Comparison of ENCODE assay signal across 13 cellular contexts in genomic region chr22:45105281-45105700, GRCh38. TPM values are rescaled to one million over a fixed set of nuclear protein-coding genes. Genes with fewer than 3 reads are reported as not detected.
DNase-seq lines count a peak whose midpoint lies in the region; ATAC-seq, FAIRE-seq and TF ChIP-seq lines count a peak whose summit lies in the region.
"Had no signal": no experiment of that assay in that cellular context is flagged by ENCODE, and none has a peak within 500 bp of the region (broad histone marks: within the 10 kb centered on the region; RNA-seq: fewer than 3 reads in every experiment).

No MANE protein-coding gene starts in this region.

- no peak for ATAC-seq in left cardiac atrium
- no peak for ATAC-seq in HG03280 (IDR thresholded peaks at IDR 0.05; ENCODE audit: unreplicated experiment)
- ATAC-seq: body of pancreas, gastrocnemius medialis had no signal

- peak; percentile 23 for FAIRE-seq in astrocyte (lab: Jason Lieb, UNC)

- CTCF ChIA-PET in OCI-LY7 (lab: Charles Lee; ENCODE audit: unreplicated experiment), result no interaction called here

- H3K79me2 ChIP-seq in astrocyte (ENCODE audit: insufficient read depth, low read length) (no peaks in the 10 kb centered on the region), OCI-LY7 (ENCODE audit: insufficient read depth, low read depth, low read length) (no peaks in the 10 kb centered on the region)

- no peaks in the 10 kb centered on the region for H3K4me1 Mint-ChIP-seq in astrocyte (ENCODE audit: low read depth, unreplicated experiment)

- H3K4me2 ChIP-seq in astrocyte (ENCODE audit: low read length), result peak overlapping the region; percentile 80
- no peak overlapping the region for H3K4me2 ChIP-seq in OCI-LY7 (ENCODE audit: low read length)

- intact Hi-C loops in posterior vena cava (cut with DNase I) (no loop called here), OCI-LY7 (cut with micrococcal nuclease; ENCODE audit: unreplicated experiment) (no loop called here), left ventricle myocardium inferior (cut with micrococcal nuclease) (no loop called here), left cardiac atrium (cut with DNase I) (no loop called here)

- no peak overlapping the region for H3K27ac Mint-ChIP-seq in astrocyte (ENCODE audit: unreplicated experiment)

- H4K20me1 ChIP-seq in astrocyte (ENCODE audit: insufficient read depth, low read length), result no peaks in the 10 kb centered on the region
- H4K20me1 ChIP-seq in OCI-LY7 (ENCODE audit: insufficient read depth, low read length), result no peaks in the 10 kb centered on the region

- H3K4me1 ChIP-seq in astrocyte (ENCODE audit: insufficient read depth, low read length) (peaks cover 7% of the 10 kb centered on the region), OCI-LY7 (ENCODE audit: insufficient read depth, low read length, poor library complexity, severe bottlenecking) (peaks cover 6% of the 10 kb centered on the region), left ventricle myocardium inferior (no peaks in the 10 kb centered on the region)
- H3K4me1 ChIP-seq: body of pancreas, gastrocnemius medialis, right atrium auricular region had no signal

- H3K9me2 ChIP-seq in OCI-LY7 (ENCODE audit: insufficient read depth, low read length), result no peaks in the 10 kb centered on the region

- no TSS peak for BruUV-seq in OCI-LY7 (replicated peaks; lab: Mats Ljungman, UMichigan)

- peak overlapping the region; percentile 69 for H3K9ac ChIP-seq in astrocyte (ENCODE audit: low read length)

- peaks cover 40% of the 10 kb centered on the region for H3K27me3 Mint-ChIP-seq in astrocyte (ENCODE audit: low read depth, unreplicated experiment)

- H3K9me3 Mint-ChIP-seq in astrocyte (ENCODE audit: unreplicated experiment), result peaks cover 2% of the 10 kb centered on the region

- H3K4me3 ChIP-seq in astrocyte (ENCODE audit: insufficient read depth, low read depth, low read length), result peak overlapping the region; percentile 48
- H3K4me3 ChIP-seq in OCI-LY7 (ENCODE audit: low read depth, low read length, poor library complexity, severe bottlenecking), result no peak overlapping the region
- H3K4me3 ChIP-seq in left ventricle myocardium inferior, result no peak overlapping the region
- H3K4me3 ChIP-seq: body of pancreas, gastrocnemius medialis, right atrium auricular region had no signal

- H3K27me3 ChIP-seq in astrocyte (ENCODE audit: insufficient read depth, low read length), result no peaks in the 10 kb centered on the region
- peaks cover 73% of the 10 kb centered on the region for H3K27me3 ChIP-seq in left ventricle myocardium inferior (ENCODE audit: low read depth)
- H3K27me3 ChIP-seq: body of pancreas, right atrium auricular region had no signal

- H2AFZ ChIP-seq in astrocyte (ENCODE audit: low read depth, low read length), result peak overlapping the region; percentile 19
- H2AFZ ChIP-seq in OCI-LY7 (ENCODE audit: low read length), result no peak overlapping the region

- no peaks in the 10 kb centered on the region for H3K9me3 ChIP-seq in astrocyte (ENCODE audit: insufficient read depth, low read depth, low read length)
- no peaks in the 10 kb centered on the region for H3K9me3 ChIP-seq in OCI-LY7 (ENCODE audit: low read length)
- H3K9me3 ChIP-seq in left ventricle myocardium inferior (replicated peaks), result no peaks in the 10 kb centered on the region
- H3K9me3 ChIP-seq: body of pancreas, gastrocnemius medialis, right atrium auricular region had no signal

- POLR2A ChIA-PET in OCI-LY7 (lab: Charles Lee), result no interaction called here

- H3K4me3 Mint-ChIP-seq in astrocyte (ENCODE audit: unreplicated experiment), result no peak overlapping the region

- H3K36me3 Mint-ChIP-seq in astrocyte (ENCODE audit: low read depth, unreplicated experiment), result no peaks in the 10 kb centered on the region

- H3K27ac ChIP-seq in astrocyte (ENCODE audit: low read depth, low read length) (peak overlapping the region; percentile 79), OCI-LY7 (ENCODE audit: low read depth, low read length, poor library complexity, severe bottlenecking) (no peak overlapping the region), left ventricle myocardium inferior (replicated peaks) (no peak overlapping the region)
- H3K27ac ChIP-seq: body of pancreas, gastrocnemius medialis, right atrium auricular region had no signal

- H3K36me3 ChIP-seq in astrocyte (ENCODE audit: insufficient read depth, low read length) (no peaks in the 10 kb centered on the region), OCI-LY7 (ENCODE audit: insufficient read depth, low read length) (no peaks in the 10 kb centered on the region), left ventricle myocardium inferior (no peaks in the 10 kb centered on the region)
- H3K36me3 ChIP-seq: gastrocnemius medialis, right atrium auricular region had no signal

- TF ChIP-seq CTCF in astrocyte (IDR thresholded peaks at IDR 0.05; ENCODE audit: insufficient read depth, low read depth, low read length), result no peak
- no peak for TF ChIP-seq CTCF in OCI-LY7 (conservative IDR thresholded peaks at IDR 0.05; ENCODE audit: low read length)
- TF ChIP-seq CTCF in left ventricle myocardium inferior (IDR thresholded peaks at IDR 0.05; ENCODE audit: borderline replicate concordance), result no peak

- peak; percentile 76 for DNase-seq in DMS53 (lab: John Stamatoyannopoulos, UW)
- peak; percentile 6 for DNase-seq in NCI-H146 treated with DMSO at 0.1 percent for 48 hours (lab: John Stamatoyannopoulos, UW; ENCODE audit: unreplicated experiment)
- DNase-seq in astrocyte (ENCODE audit: low read depth), result peak; percentile 50
- peak; percentile 61 for DNase-seq in posterior vena cava (ENCODE audit: low spot score)
- DNase-seq in OCI-LY7 (ENCODE audit: low spot score), result no peak
- no peak for DNase-seq in left ventricle myocardium inferior
- DNase-seq in left cardiac atrium, result no peak
- DNase-seq: activated CD8-positive, alpha-beta memory T cell treated with anti-CD3 and anti-CD28 coated beads, Interleukin-2, amount 50 U/mL, for 48 hours; body of pancreas; gastrocnemius medialis; NCI-H526 had no signal

RNA-seq across cellular contexts. Expression of gene NUP50, which starts 58.4 kb away (rescaled TPM):
- 49.6 and 56.4 TPM in 2 replicates for total RNA-seq in astrocyte
- total RNA-seq in posterior vena cava, result 10 to 100 TPM; 29.7 to 30.1 TPM
- total RNA-seq in OCI-LY7 (2014; rRNA removed; shearing (Covaris generic)), result 100 and 107 TPM in 2 replicates
- 132 and 134 TPM in 2 replicates for total RNA-seq in OCI-LY7 (2022)
- 12.9 TPM for total RNA-seq in left ventricle myocardium inferior
- 10 to 100 TPM; 21.9 to 25.0 TPM for total RNA-seq in left cardiac atrium

Comparison
In these comparisons a context has a peak if more than half of its experiments do, and no peak if none do; other contexts are left out.
1. DNase-seq: peak in DMS53 (single experiment), NCI-H146 treated with DMSO at 0.1 percent for 48 hours (single experiment), astrocyte (single experiment) and posterior vena cava (single experiment); none in OCI-LY7 (single experiment), left ventricle myocardium inferior (single experiment) and left cardiac atrium (single experiment).